ENCODE assay signal across 14 cellular contexts in the genomic region with DNA sequence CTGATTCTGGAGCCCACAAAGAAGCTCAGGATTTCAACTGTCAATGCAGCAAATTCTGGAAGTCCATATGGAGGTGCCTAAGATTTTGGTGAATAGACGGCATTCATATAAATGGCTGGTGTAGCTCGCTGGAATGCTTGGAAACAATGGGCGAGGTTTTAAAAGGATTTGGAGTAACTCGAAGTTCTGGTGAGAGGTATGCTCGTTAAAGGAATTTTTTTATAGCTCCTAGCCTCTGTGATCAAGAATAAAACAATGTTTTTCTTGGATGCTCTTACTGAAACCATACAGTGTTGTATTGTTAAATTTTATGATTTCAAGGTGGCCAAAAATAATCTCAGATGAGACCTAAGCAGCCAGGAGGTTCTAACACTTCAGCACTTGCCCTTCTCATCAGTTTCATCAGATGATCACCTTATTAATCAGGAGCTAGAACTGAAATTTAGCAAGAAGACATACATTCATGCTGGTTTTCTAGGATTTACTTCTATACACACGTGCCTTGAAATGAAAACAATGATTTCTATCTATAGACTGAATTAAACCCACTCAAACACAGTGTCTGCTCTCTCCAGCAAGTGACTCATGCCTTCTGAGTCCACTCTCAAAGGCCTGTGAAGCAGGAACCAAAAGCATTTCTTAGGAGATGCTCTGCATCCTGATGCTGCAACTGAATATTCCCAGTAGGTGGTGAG.
DNase-seq lines count a peak whose midpoint lies in the region; ATAC-seq and TF ChIP-seq lines count a peak whose summit lies in the region.
"Had no signal": no experiment of that assay in that cellular context is flagged by ENCODE, and none has a peak within 500 bp of the region (broad histone marks: within the 10 kb centered on the region; RNA-seq: fewer than 3 reads in every experiment).

No MANE protein-coding gene starts in this region.

- peak; percentile 68 for ATAC-seq in PC-3
- ATAC-seq: activated T-cell treated with anti-CD3 and anti-CD28 coated beads, Interleukin-2, amount 50 U/mL, for 72 hours had no signal

- no peak for TF ChIP-seq CTCF in PC-3 (conservative IDR thresholded peaks at IDR 0.05; ENCODE audit: low read depth, low read length)

- CTCF ChIA-PET in PC-3 (lab: Charles Lee) = interaction anchor here (0.6 kb wide), 1 partner anchor 149 kb away, joined by 3 read pairs; no protein-coding TSS in a partner anchor

- H3K4me1 Mint-ChIP-seq in activated T-helper 2 cell treated with anti-CD3 and anti-CD28 coated beads, Interferon-gamma antibody, Interleukin-2, Interleukin-4, amounts not matched to agents 10 μg/mL and 5 μg/mL and 100 μg/mL, durations not matched to agents 14 hours and 24 hours and 36 hours (ENCODE audit: low read depth) = peaks cover 27% of the 10 kb centered on the region

- no peaks in the 10 kb centered on the region for H3K27me3 Mint-ChIP-seq in activated T-helper 2 cell treated with anti-CD3 and anti-CD28 coated beads, Interferon-gamma antibody, Interleukin-2, Interleukin-4, amounts not matched to agents 10 μg/mL and 5 μg/mL and 100 μg/mL, durations not matched to agents 14 hours and 24 hours and 36 hours (ENCODE audit: low read depth)

- H3F3A ChIP-seq in PC-3 (ENCODE audit: low read length, unreplicated experiment) = no peaks in the 10 kb centered on the region

- intact Hi-C loops in PC-3 (cut with micrococcal nuclease) = loop anchor here (1.0 to 10.0 kb wide), 2 partner anchors 25 to 61 kb away; no protein-coding TSS in a partner anchor
- intact Hi-C loops in activated T-helper 2 cell treated with anti-CD3 and anti-CD28 coated beads, Interferon-gamma antibody, Interleukin-2, Interleukin-4, amounts not matched to agents 10 μg/mL and 5 μg/mL and 100 μg/mL, durations not matched to agents 14 hours and 24 hours and 36 hours (cut with micrococcal nuclease) = no loop called here

- POLR2A ChIA-PET in PC-3 (lab: Charles Lee; ENCODE audit: unreplicated experiment) = no interaction called here

- no peak overlapping the region for H3K4me3 Mint-ChIP-seq in activated T-helper 2 cell treated with anti-CD3 and anti-CD28 coated beads, Interferon-gamma antibody, Interleukin-2, Interleukin-4, amounts not matched to agents 10 μg/mL and 5 μg/mL and 100 μg/mL, durations not matched to agents 14 hours and 24 hours and 36 hours (ENCODE audit: low read depth)
- H3K4me3 Mint-ChIP-seq: activated T-cell treated with anti-CD3 and anti-CD28 coated beads, Interleukin-2, amount 50 U/mL, for 72 hours had no signal

- no peaks in the 10 kb centered on the region for H3K79me2 ChIP-seq in PC-3 (ENCODE audit: low read length)
- H3K79me2 ChIP-seq: hepatocyte had no signal

- peak overlapping the region; percentile 21 for H3K4me2 ChIP-seq in PC-3 (ENCODE audit: low read length)
- H3K4me2 ChIP-seq: hepatocyte had no signal

- H3K9me3 Mint-ChIP-seq in activated T-helper 2 cell treated with anti-CD3 and anti-CD28 coated beads, Interferon-gamma antibody, Interleukin-2, Interleukin-4, amounts not matched to agents 10 μg/mL and 5 μg/mL and 100 μg/mL, durations not matched to agents 14 hours and 24 hours and 36 hours = no peaks in the 10 kb centered on the region
- H3K9me3 Mint-ChIP-seq: activated T-cell treated with anti-CD3 and anti-CD28 coated beads, Interleukin-2, amount 50 U/mL, for 72 hours had no signal

- no peaks in the 10 kb centered on the region for H3K9me3 ChIP-seq in PC-3 (ENCODE audit: low read length)

- H4K20me1 ChIP-seq in PC-3 (ENCODE audit: low read length) = no peaks in the 10 kb centered on the region

- BruUV-seq in PC-3 (replicated peaks; lab: Mats Ljungman, UMichigan) = no TSS peak

- no peak overlapping the region for H3K4me3 ChIP-seq in PC-3 (ENCODE audit: low read length)
- H3K4me3 ChIP-seq: hepatocyte had no signal

- H2AFZ ChIP-seq in PC-3 (ENCODE audit: low read length) = no peak overlapping the region
- H2AFZ ChIP-seq: hepatocyte had no signal

- no peak overlapping the region for H3K27ac Mint-ChIP-seq in activated T-helper 2 cell treated with anti-CD3 and anti-CD28 coated beads, Interferon-gamma antibody, Interleukin-2, Interleukin-4, amounts not matched to agents 10 μg/mL and 5 μg/mL and 100 μg/mL, durations not matched to agents 14 hours and 24 hours and 36 hours

- peak overlapping the region; percentile 51 for H3K27ac ChIP-seq in PC-3 (ENCODE audit: low read length)
- H3K27ac ChIP-seq: hepatocyte had no signal

- H3K9me2 ChIP-seq in PC-3 (replicated peaks; ENCODE audit: low read length) = no peaks in the 10 kb centered on the region

- H3K9ac ChIP-seq in PC-3 (ENCODE audit: low read length) = no peak overlapping the region

- no peaks in the 10 kb centered on the region for H3K36me3 ChIP-seq in PC-3 (ENCODE audit: low read depth, low read length)

- peaks cover 25% of the 10 kb centered on the region for H3K36me3 Mint-ChIP-seq in activated T-helper 2 cell treated with anti-CD3 and anti-CD28 coated beads, Interferon-gamma antibody, Interleukin-2, Interleukin-4, amounts not matched to agents 10 μg/mL and 5 μg/mL and 100 μg/mL, durations not matched to agents 14 hours and 24 hours and 36 hours (ENCODE audit: low read depth)

- H3K27me3 ChIP-seq in PC-3 (ENCODE audit: low read length) = no peaks in the 10 kb centered on the region
- H3K27me3 ChIP-seq: hepatocyte had no signal

- H3K4me1 ChIP-seq in PC-3 (ENCODE audit: insufficient read depth, low read length) = peaks cover 40% of the 10 kb centered on the region

- peak; percentile 68 for DNase-seq in A172 (ENCODE audit: low spot score)
- peak; percentile 58 for DNase-seq in ELR (ENCODE audit: low read depth)
- peak; percentile 71 for DNase-seq in PC-3
- peak; percentile 48 for DNase-seq in fibroblast of peridontal ligament (ENCODE audit: extremely low read depth)
- DNase-seq in mesenteric fat pad (ENCODE audit: low spot score) = no peak
- DNase-seq in activated T-helper 2 cell treated with anti-CD3 and anti-CD28 coated beads, Interferon-gamma antibody, Interleukin-2, Interleukin-4, amounts not matched to agents 10 μg/mL and 5 μg/mL and 100 μg/mL, durations not matched to agents 14 hours and 24 hours and 36 hours (ENCODE audit: low spot score) = no peak
- DNase-seq in effector CD8-positive, alpha-beta T cell (lab: John Stamatoyannopoulos, UW) = no peak
- no peak for DNase-seq in activated CD4-positive, alpha-beta T cell treated with anti-CD3 and anti-CD28 coated beads, Interleukin-2, amount 50 U/mL, for 1 hour
- DNase-seq: activated T-cell treated with anti-CD3 and anti-CD28 coated beads, Interleukin-2, amount 50 U/mL, for 72 hours; cortex of kidney; H7; NCI-H1105 treated with DMSO at 0.1 percent for 48 hours; small intestine had no signal

Comparison
In these comparisons a context has a peak if more than half of its experiments do, and no peak if none do; other contexts are left out.
1. DNase-seq: peak in A172 (single experiment), ELR (single experiment), PC-3 (single experiment) and fibroblast of peridontal ligament (single experiment); none in mesenteric fat pad (single experiment), activated T-helper 2 cell treated with anti-CD3 and anti-CD28 coated beads, Interferon-gamma antibody, Interleukin-2, Interleukin-4, amounts not matched to agents 10 μg/mL and 5 μg/mL and 100 μg/mL, durations not matched to agents 14 hours and 24 hours and 36 hours (single experiment), effector CD8-positive, alpha-beta T cell (single experiment) and activated CD4-positive, alpha-beta T cell treated with anti-CD3 and anti-CD28 coated beads, Interleukin-2, amount 50 U/mL, for 1 hour (single experiment).